In genomic region chr3:61765109-61765876, GRCh38 we compare ENCODE assay signal across 23 cellular contexts.
"Had no signal": no experiment of that assay in that cellular context is flagged by ENCODE, and none has a peak within 500 bp of the region (broad histone marks: within the 10 kb centered on the region; RNA-seq: fewer than 3 reads in every experiment).

No MANE protein-coding gene starts in this region.

- H3K36me3 Mint-ChIP-seq: immature natural killer cell; naive B cell; stimulated activated memory B cell treated with anti-CD40 and anti-IgM and Interleukin-4, amounts not matched to agents 10 μg/mL and 1 μg/mL and 100 μg/mL, for 72 hours had no signal

- H3K27ac ChIP-seq: esophagus squamous epithelium, gastroesophageal sphincter, left ventricle myocardium inferior, lower lobe of right lung, parathyroid adenoma, prostate gland, spleen, thoracic aorta, transverse colon had no signal

- ATAC-seq: gastroesophageal sphincter; lower lobe of right lung; sciatic nerve; stimulated activated memory B cell treated with anti-CD40 and anti-IgM and Interleukin-4, amounts not matched to agents 10 μg/mL and 1 μg/mL and 100 μg/mL, for 72 hours; stimulated activated naive CD8-positive, alpha-beta T cell treated with anti-CD3 and anti-CD28 coated beads, Interleukin-15, amount 100 ng/mL, for 72 hours had no signal

- H3K4me1 ChIP-seq: esophagus squamous epithelium, gastroesophageal sphincter, lower lobe of right lung, prostate gland, spleen had no signal

- DNase-seq: effector memory CD4-positive, alpha-beta T cell; esophagus squamous epithelium; foreskin fibroblast; glutamatergic neuron; immature natural killer cell; left ventricle myocardium inferior; lower lobe of right lung; mesenchymal stem cell; midbrain; naive B cell; spleen; stimulated activated CD4-positive, alpha-beta T cell treated with anti-CD3 and anti-CD28 coated beads, Interleukin-15, amount 100 ng/mL, for 24 hours; stimulated activated CD4-positive, alpha-beta T cell treated with anti-CD3 and anti-CD28 coated beads, Interleukin-1b, Interleukin-23, amount 100 ng/mL, for 48 hours; stimulated activated CD4-positive, alpha-beta T cell treated with anti-CD3 and anti-CD28 coated beads, Interleukin-4, amount 100 ng/mL, for 24 hours; stimulated activated naive CD8-positive, alpha-beta T cell treated with anti-CD3 and anti-CD28 coated beads, Interleukin-15, amount 100 ng/mL, for 72 hours; transverse colon had no signal

- H3K27ac Mint-ChIP-seq: immature natural killer cell; naive B cell; nephron; stimulated activated memory B cell treated with anti-CD40 and anti-IgM and Interleukin-4, amounts not matched to agents 10 μg/mL and 1 μg/mL and 100 μg/mL, for 72 hours; stimulated activated naive CD8-positive, alpha-beta T cell treated with anti-CD3 and anti-CD28 coated beads, Interleukin-15, amount 100 ng/mL, for 72 hours had no signal

- H3K4me1 Mint-ChIP-seq: immature natural killer cell; naive B cell; nephron; stimulated activated memory B cell treated with anti-CD40 and anti-IgM and Interleukin-4, amounts not matched to agents 10 μg/mL and 1 μg/mL and 100 μg/mL, for 72 hours; stimulated activated naive CD8-positive, alpha-beta T cell treated with anti-CD3 and anti-CD28 coated beads, Interleukin-15, amount 100 ng/mL, for 72 hours had no signal

- H3K4me3 Mint-ChIP-seq: immature natural killer cell; naive B cell; nephron; stimulated activated memory B cell treated with anti-CD40 and anti-IgM and Interleukin-4, amounts not matched to agents 10 μg/mL and 1 μg/mL and 100 μg/mL, for 72 hours; stimulated activated naive CD8-positive, alpha-beta T cell treated with anti-CD3 and anti-CD28 coated beads, Interleukin-15, amount 100 ng/mL, for 72 hours had no signal

- H3K9me3 Mint-ChIP-seq: nephron; stimulated activated naive CD8-positive, alpha-beta T cell treated with anti-CD3 and anti-CD28 coated beads, Interleukin-15, amount 100 ng/mL, for 72 hours had no signal

- H3K27me3 ChIP-seq: esophagus squamous epithelium, gastroesophageal sphincter, spleen, transverse colon had no signal

- H3K36me3 ChIP-seq: esophagus squamous epithelium, gastroesophageal sphincter, left ventricle myocardium inferior, lower lobe of right lung, prostate gland, spleen, thoracic aorta, transverse colon had no signal

- H3K27me3 Mint-ChIP-seq: stimulated activated memory B cell treated with anti-CD40 and anti-IgM and Interleukin-4, amounts not matched to agents 10 μg/mL and 1 μg/mL and 100 μg/mL, for 72 hours had no signal

- H3K4me3 ChIP-seq: esophagus squamous epithelium, gastroesophageal sphincter, left ventricle myocardium inferior, lower lobe of right lung, prostate gland, spleen, thoracic aorta, transverse colon had no signal

- H3K9me3 ChIP-seq: esophagus squamous epithelium, gastroesophageal sphincter, left ventricle myocardium inferior, lower lobe of right lung, prostate gland, thoracic aorta, transverse colon had no signal
